In the genomic region with DNA sequence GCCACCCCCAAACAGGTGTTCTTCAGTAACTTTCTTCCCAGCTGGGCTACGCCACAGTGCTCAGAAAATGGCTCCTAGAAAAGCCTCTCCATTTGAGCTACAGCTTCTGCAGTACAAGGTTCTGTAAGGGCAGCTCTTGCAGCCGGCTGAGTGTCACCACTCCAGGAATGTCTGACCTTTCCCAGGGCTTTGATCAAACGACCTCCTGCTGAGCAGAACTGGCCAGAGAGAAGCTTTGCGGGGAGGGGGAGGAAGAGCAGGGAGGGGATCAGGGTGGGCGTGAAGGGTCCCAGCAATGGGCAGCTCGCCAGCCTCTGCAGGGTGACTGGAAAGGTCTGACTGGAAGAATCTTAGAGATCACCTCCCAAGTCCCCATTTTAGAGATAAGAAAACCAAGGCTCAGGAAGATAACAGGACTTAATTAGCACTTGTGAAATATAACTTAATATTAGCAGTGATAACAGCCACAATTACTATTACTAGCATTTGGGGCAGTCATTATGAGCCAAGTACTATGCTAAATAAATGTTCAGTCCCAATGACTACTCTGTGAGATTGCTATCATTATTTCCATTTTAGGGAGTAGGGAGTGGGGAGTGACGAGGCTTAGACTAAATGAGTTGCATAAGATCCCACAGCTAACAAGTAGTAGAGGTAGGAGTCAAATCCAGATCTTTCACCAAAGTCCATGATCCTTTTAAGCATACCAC, we compare ENCODE assay signal across 9 cellular contexts. TPM values are rescaled to one million over a fixed set of nuclear protein-coding genes. Genes with fewer than 3 reads are reported as not detected.
DNase-seq lines count a peak whose midpoint lies in the region; ATAC-seq and TF ChIP-seq lines count a peak whose summit lies in the region.
"Had no signal": no experiment of that assay in that cellular context is flagged by ENCODE, and none has a peak within 500 bp of the region (broad histone marks: within the 10 kb centered on the region; RNA-seq: fewer than 3 reads in every experiment).

No MANE protein-coding gene starts in this region.

- no peaks in the 10 kb centered on the region for H3K9me3 Mint-ChIP-seq in CD8-positive, alpha-beta memory T cell
- no peaks in the 10 kb centered on the region for H3K9me3 Mint-ChIP-seq in activated T-helper 17 cell treated with anti-CD3 and anti-CD28 coated beads, Interleukin-2, amount 50 U/mL, for 72 hours

- H3K4me3 Mint-ChIP-seq in CD8-positive, alpha-beta memory T cell = peak overlapping the region in 6 of 7 donors; percentile 24 to 78 (median 58)
- H3K4me3 Mint-ChIP-seq in activated T-helper 17 cell treated with anti-CD3 and anti-CD28 coated beads, Interleukin-2, amount 50 U/mL, for 72 hours = peak overlapping the region; percentile 80

- peak in 1 of 5 donors; percentile 28 for DNase-seq in CD8-positive, alpha-beta memory T cell
- peak; percentile 73 for DNase-seq in left kidney (ENCODE audit: low read depth, low spot score)
- no peak for DNase-seq in LoVo (ENCODE audit: low spot score)
- DNase-seq in foreskin melanocyte = no peak
- DNase-seq in NCI-H2081 (lab: John Stamatoyannopoulos, UW) = no peak
- DNase-seq: GF-D8, SIG-M5 had no signal

- H3K27me3 Mint-ChIP-seq in CD8-positive, alpha-beta memory T cell = peaks cover 0 to 2% of the 10 kb centered on the region in 2 donors
- no peaks in the 10 kb centered on the region for H3K27me3 Mint-ChIP-seq in activated T-helper 17 cell treated with anti-CD3 and anti-CD28 coated beads, Interleukin-2, amount 50 U/mL, for 72 hours

- H3K4me1 Mint-ChIP-seq in CD8-positive, alpha-beta memory T cell = peaks cover 89 to 98% (median 93%) of the 10 kb centered on the region in 3 donors
- peaks cover 65% of the 10 kb centered on the region for H3K4me1 Mint-ChIP-seq in activated T-helper 17 cell treated with anti-CD3 and anti-CD28 coated beads, Interleukin-2, amount 50 U/mL, for 72 hours

- no peak overlapping the region for H3K27ac ChIP-seq in CD8-positive, alpha-beta memory T cell (ENCODE audit: low read depth, low read length)
- H3K27ac ChIP-seq in HEK293 (ENCODE audit: extremely low read depth, low read depth, low read length) = no peak overlapping the region

- TF ChIP-seq CTCF in HEK293 (tag by site-specific recombination; IDR thresholded peaks at IDR 0.05) = no peak

- POLR2A ChIA-PET in CD8-positive, alpha-beta memory T cell (lab: Charles Lee) = interaction anchor here (0.8 kb wide), 1 partner anchor 10 kb away, joined by 3 read pairs; no protein-coding TSS in a partner anchor
- POLR2A ChIA-PET in HEK293 (lab: Yijun Ruan, JAX) = no interaction called here

- H3K9me3 ChIP-seq in CD8-positive, alpha-beta memory T cell (ENCODE audit: low read length) = no peaks in the 10 kb centered on the region
- H3K9me3 ChIP-seq in HEK293 (ENCODE audit: control insufficient read depth, insufficient read depth, low read depth, low read length) = no peaks in the 10 kb centered on the region

- CTCF ChIA-PET in CD8-positive, alpha-beta memory T cell (lab: Charles Lee) = interaction anchor here (1.0 kb wide), 1 partner anchor 60 kb away, joined by 4 read pairs; no protein-coding TSS in a partner anchor
- CTCF ChIA-PET in HEK293 (lab: Yijun Ruan, JAX) = interaction anchor here (0.6 to 1.3 kb wide), 3 partner anchors 99 to 326 kb away, joined by 3 to 5 read pairs (median 4); no protein-coding TSS in a partner anchor

- H3K27me3 ChIP-seq in CD8-positive, alpha-beta memory T cell (ENCODE audit: insufficient read depth, low read length, poor library complexity, severe bottlenecking) = no peaks in the 10 kb centered on the region

- H3K4me1 ChIP-seq in CD8-positive, alpha-beta memory T cell (ENCODE audit: insufficient read depth, low read length) = peaks cover 97% of the 10 kb centered on the region
- H3K4me1 ChIP-seq in HEK293 (ENCODE audit: control insufficient read depth, insufficient read depth, low read length) = peaks cover 3% of the 10 kb centered on the region; the same call in 1 of the 2 replicates

- H3K27ac Mint-ChIP-seq in CD8-positive, alpha-beta memory T cell = peak overlapping the region; percentile 35 to 87 (median 64)
- peak overlapping the region; percentile 88 for H3K27ac Mint-ChIP-seq in activated T-helper 17 cell treated with anti-CD3 and anti-CD28 coated beads, Interleukin-2, amount 50 U/mL, for 72 hours

- no peaks in the 10 kb centered on the region for H3K36me3 ChIP-seq in CD8-positive, alpha-beta memory T cell (ENCODE audit: insufficient read depth, low read length)
- H3K36me3 ChIP-seq in HEK293 (ENCODE audit: control insufficient read depth in 2 of 2, insufficient read depth in 1 of 2, low read length in 2 of 2) = no peaks in the 10 kb centered on the region

- H3K4me3 ChIP-seq in CD8-positive, alpha-beta memory T cell (ENCODE audit: low read length) = peak overlapping the region; percentile 25
- H3K4me3 ChIP-seq in HEK293 (ENCODE audit: low read depth, low read length) = no peak overlapping the region

- peak; percentile 30 for ATAC-seq in activated T-helper 17 cell treated with anti-CD3 and anti-CD28 coated beads, Interleukin-2, amount 50 U/mL, for 72 hours (replicated peaks)

- H3K36me3 Mint-ChIP-seq in CD8-positive, alpha-beta memory T cell = peaks cover 0 to 4% (median 0%) of the 10 kb centered on the region in 3 donors
- H3K36me3 Mint-ChIP-seq in activated T-helper 17 cell treated with anti-CD3 and anti-CD28 coated beads, Interleukin-2, amount 50 U/mL, for 72 hours (ENCODE audit: low read depth) = peaks cover 32% of the 10 kb centered on the region

TF ChIP-seq in HEK293, 187 proteins besides CTCF, POLR2A, EP300 and RAD21:
- TF ChIP-seq RBAK (tag by site-specific recombination; IDR thresholded peaks at IDR 0.05) (no peak), ZNF658 (tag by site-specific recombination; IDR thresholded peaks at IDR 0.05) (no peak), SP7 (tag by site-specific recombination; IDR thresholded peaks at IDR 0.05) (peak; percentile 76), TCF7L2 (IDR thresholded peaks at IDR 0.05; ENCODE audit: borderline replicate concordance, low read depth, low read length) (peak; percentile 78; the same call in 1 of the 2 replicates), GLIS1 (tag by site-specific recombination; IDR thresholded peaks at IDR 0.05) (peak; percentile 39), ZBTB21 (tag by site-specific recombination; IDR thresholded peaks at IDR 0.05) (no peak), ZBTB1 (tag by site-specific recombination; IDR thresholded peaks at IDR 0.05) (no peak), ZSCAN30 (tag by site-specific recombination; IDR thresholded peaks at IDR 0.05) (no peak), ZNF16 (tag by site-specific recombination; IDR thresholded peaks at IDR 0.05; ENCODE audit: low read depth) (no peak), ZNF701 (tag by site-specific recombination; IDR thresholded peaks at IDR 0.05) (no peak), KLF1 (tag by site-specific recombination; IDR thresholded peaks at IDR 0.05) (no peak), ZNF175 (tag by site-specific recombination; IDR thresholded peaks at IDR 0.05) (no peak), ZNF341 (tag by site-specific recombination; IDR thresholded peaks at IDR 0.05; ENCODE audit: low read depth) (peak; percentile 37; the same call in 1 of the 2 replicates), TRIM28 (IDR thresholded peaks at IDR 0.05; ENCODE audit: borderline replicate concordance, low read length) (0 out of 2 replicates have a peak, but pooled peaks have one; percentile 18), WT1 (tag by site-specific recombination; IDR thresholded peaks at IDR 0.05) (peak; percentile 92), ZNF571 (tag by site-specific recombination; IDR thresholded peaks at IDR 0.05) (no peak), ZNF596 (tag by site-specific recombination; IDR thresholded peaks at IDR 0.05) (no peak)
- TF ChIP-seq, protein P1, sequence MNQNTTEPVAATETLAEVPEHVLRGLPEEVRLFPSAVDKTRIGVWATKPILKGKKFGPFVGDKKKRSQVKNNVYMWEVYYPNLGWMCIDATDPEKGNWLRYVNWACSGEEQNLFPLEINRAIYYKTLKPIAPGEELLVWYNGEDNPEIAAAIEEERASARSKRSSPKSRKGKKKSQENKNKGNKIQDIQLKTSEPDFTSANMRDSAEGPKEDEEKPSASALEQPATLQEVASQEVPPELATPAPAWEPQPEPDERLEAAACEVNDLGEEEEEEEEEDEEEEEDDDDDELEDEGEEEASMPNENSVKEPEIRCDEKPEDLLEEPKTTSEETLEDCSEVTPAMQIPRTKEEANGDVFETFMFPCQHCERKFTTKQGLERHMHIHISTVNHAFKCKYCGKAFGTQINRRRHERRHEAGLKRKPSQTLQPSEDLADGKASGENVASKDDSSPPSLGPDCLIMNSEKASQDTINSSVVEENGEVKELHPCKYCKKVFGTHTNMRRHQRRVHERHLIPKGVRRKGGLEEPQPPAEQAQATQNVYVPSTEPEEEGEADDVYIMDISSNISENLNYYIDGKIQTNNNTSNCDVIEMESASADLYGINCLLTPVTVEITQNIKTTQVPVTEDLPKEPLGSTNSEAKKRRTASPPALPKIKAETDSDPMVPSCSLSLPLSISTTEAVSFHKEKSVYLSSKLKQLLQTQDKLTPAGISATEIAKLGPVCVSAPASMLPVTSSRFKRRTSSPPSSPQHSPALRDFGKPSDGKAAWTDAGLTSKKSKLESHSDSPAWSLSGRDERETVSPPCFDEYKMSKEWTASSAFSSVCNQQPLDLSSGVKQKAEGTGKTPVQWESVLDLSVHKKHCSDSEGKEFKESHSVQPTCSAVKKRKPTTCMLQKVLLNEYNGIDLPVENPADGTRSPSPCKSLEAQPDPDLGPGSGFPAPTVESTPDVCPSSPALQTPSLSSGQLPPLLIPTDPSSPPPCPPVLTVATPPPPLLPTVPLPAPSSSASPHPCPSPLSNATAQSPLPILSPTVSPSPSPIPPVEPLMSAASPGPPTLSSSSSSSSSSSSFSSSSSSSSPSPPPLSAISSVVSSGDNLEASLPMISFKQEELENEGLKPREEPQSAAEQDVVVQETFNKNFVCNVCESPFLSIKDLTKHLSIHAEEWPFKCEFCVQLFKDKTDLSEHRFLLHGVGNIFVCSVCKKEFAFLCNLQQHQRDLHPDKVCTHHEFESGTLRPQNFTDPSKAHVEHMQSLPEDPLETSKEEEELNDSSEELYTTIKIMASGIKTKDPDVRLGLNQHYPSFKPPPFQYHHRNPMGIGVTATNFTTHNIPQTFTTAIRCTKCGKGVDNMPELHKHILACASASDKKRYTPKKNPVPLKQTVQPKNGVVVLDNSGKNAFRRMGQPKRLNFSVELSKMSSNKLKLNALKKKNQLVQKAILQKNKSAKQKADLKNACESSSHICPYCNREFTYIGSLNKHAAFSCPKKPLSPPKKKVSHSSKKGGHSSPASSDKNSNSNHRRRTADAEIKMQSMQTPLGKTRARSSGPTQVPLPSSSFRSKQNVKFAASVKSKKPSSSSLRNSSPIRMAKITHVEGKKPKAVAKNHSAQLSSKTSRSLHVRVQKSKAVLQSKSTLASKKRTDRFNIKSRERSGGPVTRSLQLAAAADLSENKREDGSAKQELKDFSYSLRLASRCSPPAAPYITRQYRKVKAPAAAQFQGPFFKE (tag by site-specific recombination; IDR thresholded peaks at IDR 0.05; ENCODE audit: borderline replicate concordance) = no peak
TF ChIP-seq in HEK293: peak in this region for 6.

RNA-seq across cellular contexts. Expression of a gene that starts 51.1 kb away (rescaled TPM):
- total RNA-seq in CD8-positive, alpha-beta memory T cell = 10 to 100 TPM; 53.2 to 55.1 TPM
- polyA plus RNA-seq in CD8-positive, alpha-beta memory T cell = 230 TPM
- 10 to 100 TPM; 73.4 to 93.4 TPM for total RNA-seq in activated T-helper 17 cell treated with anti-CD3 and anti-CD28 coated beads, Interleukin-2, amount 50 U/mL, for 72 hours
